In the genomic region with DNA sequence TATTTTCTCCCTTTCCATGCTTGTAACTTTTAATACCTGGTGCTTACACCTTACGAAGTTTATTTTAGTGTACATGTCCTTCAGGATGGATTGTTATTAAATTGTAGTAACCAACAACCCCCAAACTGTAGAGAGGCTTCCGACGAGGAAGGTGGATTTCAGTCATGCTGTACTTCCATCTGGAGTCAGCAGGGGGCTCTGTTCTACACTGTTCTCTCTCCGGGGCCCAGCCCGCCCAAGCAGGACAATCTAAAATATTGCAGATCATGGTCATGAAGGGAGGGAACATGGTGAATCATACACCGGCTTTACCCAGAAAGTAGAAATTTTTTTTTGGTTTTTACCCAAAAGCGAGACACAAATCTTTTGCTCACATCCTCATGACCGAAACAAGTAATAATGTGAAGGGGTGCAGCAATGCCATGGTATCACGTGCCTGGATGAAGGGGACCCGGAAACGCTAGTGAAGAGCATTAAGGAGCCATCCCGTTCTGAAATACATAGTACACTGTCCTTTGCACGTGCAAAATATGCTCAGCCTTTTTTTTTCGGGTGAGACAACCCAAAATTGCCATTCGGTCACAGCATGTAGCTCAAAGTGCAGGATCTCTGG, we compare ENCODE assay signal across 1 cellular context.
TF ChIP-seq lines count a peak whose summit lies in the region.

No MANE protein-coding gene starts in this region.

TF ChIP-seq in SK-N-SH treated with all-trans-retinoic acid at 6 μM for 48 hours, 23 proteins besides CTCF, POLR2A, EP300 and RAD21 (continued from another document):
- TF ChIP-seq, protein P1, sequence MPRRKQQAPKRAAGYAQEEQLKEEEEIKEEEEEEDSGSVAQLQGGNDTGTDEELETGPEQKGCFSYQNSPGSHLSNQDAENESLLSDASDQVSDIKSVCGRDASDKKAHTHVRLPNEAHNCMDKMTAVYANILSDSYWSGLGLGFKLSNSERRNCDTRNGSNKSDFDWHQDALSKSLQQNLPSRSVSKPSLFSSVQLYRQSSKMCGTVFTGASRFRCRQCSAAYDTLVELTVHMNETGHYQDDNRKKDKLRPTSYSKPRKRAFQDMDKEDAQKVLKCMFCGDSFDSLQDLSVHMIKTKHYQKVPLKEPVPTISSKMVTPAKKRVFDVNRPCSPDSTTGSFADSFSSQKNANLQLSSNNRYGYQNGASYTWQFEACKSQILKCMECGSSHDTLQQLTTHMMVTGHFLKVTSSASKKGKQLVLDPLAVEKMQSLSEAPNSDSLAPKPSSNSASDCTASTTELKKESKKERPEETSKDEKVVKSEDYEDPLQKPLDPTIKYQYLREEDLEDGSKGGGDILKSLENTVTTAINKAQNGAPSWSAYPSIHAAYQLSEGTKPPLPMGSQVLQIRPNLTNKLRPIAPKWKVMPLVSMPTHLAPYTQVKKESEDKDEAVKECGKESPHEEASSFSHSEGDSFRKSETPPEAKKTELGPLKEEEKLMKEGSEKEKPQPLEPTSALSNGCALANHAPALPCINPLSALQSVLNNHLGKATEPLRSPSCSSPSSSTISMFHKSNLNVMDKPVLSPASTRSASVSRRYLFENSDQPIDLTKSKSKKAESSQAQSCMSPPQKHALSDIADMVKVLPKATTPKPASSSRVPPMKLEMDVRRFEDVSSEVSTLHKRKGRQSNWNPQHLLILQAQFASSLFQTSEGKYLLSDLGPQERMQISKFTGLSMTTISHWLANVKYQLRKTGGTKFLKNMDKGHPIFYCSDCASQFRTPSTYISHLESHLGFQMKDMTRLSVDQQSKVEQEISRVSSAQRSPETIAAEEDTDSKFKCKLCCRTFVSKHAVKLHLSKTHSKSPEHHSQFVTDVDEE (CRISPR knock-in tag; IDR thresholded peaks at IDR 0.05): no peak
- TF ChIP-seq GLIS3 (CRISPR knock-in tag; IDR thresholded peaks at IDR 0.05) (no peak), TOX (CRISPR knock-in tag; IDR thresholded peaks at IDR 0.05; ENCODE audit: borderline replicate concordance) (no peak)
- TF ChIP-seq, protein P2, sequence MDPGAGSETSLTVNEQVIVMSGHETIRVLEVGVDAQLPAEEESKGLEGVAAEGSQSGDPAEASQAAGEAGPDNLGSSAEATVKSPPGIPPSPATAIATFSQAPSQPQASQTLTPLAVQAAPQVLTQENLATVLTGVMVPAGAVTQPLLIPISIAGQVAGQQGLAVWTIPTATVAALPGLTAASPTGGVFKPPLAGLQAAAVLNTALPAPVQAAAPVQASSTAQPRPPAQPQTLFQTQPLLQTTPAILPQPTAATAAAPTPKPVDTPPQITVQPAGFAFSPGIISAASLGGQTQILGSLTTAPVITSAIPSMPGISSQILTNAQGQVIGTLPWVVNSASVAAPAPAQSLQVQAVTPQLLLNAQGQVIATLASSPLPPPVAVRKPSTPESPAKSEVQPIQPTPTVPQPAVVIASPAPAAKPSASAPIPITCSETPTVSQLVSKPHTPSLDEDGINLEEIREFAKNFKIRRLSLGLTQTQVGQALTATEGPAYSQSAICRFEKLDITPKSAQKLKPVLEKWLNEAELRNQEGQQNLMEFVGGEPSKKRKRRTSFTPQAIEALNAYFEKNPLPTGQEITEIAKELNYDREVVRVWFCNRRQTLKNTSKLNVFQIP (CRISPR knock-in tag; IDR thresholded peaks at IDR 0.05; ENCODE audit: borderline replicate concordance, low read depth): no peak
